In the genomic region with DNA sequence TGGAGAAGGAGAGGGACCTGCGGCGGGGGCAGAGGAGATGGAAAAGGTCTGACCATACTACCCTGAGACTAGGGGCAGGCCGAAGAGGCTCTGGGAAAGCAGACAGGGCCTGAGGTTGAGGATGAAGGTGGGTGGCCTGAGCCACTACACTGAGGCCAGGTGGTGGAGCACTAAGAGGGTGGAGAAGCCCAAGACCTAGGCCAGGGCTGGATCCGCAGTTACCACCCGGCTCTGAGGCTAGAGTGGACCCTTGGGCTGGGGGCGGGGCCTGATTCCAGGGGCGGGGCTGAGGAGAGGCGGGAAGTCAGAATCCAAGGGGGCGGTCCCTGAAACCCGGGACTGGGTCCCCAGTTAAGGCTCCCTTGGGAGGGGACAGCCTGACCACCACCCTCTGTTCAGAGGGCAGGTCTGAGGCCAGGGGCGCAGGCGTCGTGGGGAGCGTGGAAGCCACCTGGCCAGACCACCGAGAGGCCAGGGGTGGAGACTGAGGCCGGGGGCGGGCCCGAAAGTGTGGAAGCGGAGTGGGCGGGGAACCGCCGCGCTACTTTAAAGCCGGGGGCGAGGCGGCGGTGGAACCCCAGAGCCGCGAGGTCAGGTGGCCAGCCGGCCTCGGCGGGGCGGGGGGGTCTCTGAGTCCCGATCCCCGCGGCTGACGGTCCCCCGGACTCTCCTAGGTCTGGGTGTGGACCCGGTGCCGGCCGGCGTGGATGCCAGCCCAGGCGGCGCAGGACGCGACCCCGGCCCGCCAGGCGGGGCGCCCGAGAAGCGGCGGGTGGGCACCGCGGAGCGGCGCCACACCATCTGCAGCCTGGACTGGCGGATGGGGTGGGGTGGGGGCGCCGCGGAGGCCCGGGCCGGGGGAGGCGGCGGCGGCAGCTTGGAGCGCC, we compare ENCODE assay signal across 8 cellular contexts. TPM values are rescaled to one million over a fixed set of nuclear protein-coding genes. Genes with fewer than 3 reads are reported as not detected.
DNase-seq lines count a peak whose midpoint lies in the region; ATAC-seq and TF ChIP-seq lines count a peak whose summit lies in the region.

No MANE protein-coding gene starts in this region.

- no peaks in the 10 kb centered on the region for H3K9me3 Mint-ChIP-seq in T-helper 1 cell treated with Interleukin-12 subunit alpha and Interleukin-12 subunit beta and Interleukin-4 antibody, amounts not matched to agents 30 μg/mL and 1 μg/mL, for 36 hours

- H3K36me3 ChIP-seq in breast epithelium (no peaks in the 10 kb centered on the region), right lobe of liver (no peaks in the 10 kb centered on the region)

- H3K27ac ChIP-seq in breast epithelium (peak overlapping the region in 1 of 2 donors; percentile 43), right lobe of liver (no peak overlapping the region)

- WGBS in right lobe of liver (ENCODE audit: insufficient coverage, low coverage, low lambda C conversion rate, missing lambda C conversion rate): 3% methylated on average over 9 of the region's 67 CpGs

- H3K4me3 ChIP-seq in breast epithelium (peak overlapping the region; percentile 43 to 84 (median 61)), right lobe of liver (peak overlapping the region; percentile 38 to 51 (median 44))

- peaks cover 85% of the 10 kb centered on the region for H3K27me3 Mint-ChIP-seq in T-helper 1 cell treated with Interleukin-12 subunit alpha and Interleukin-12 subunit beta and Interleukin-4 antibody, amounts not matched to agents 30 μg/mL and 1 μg/mL, for 36 hours (ENCODE audit: low read depth)

- peak overlapping the region; percentile 77 for H3K4me3 Mint-ChIP-seq in T-helper 1 cell treated with Interleukin-12 subunit alpha and Interleukin-12 subunit beta and Interleukin-4 antibody, amounts not matched to agents 30 μg/mL and 1 μg/mL, for 36 hours

- H3K27me3 ChIP-seq in breast epithelium (peaks cover 0 to 32% of the 10 kb centered on the region in 2 donors), right lobe of liver (peaks cover 0 to 6% of the 10 kb centered on the region in 2 donors)

- no peak overlapping the region for H3K27ac Mint-ChIP-seq in T-helper 1 cell treated with Interleukin-12 subunit alpha and Interleukin-12 subunit beta and Interleukin-4 antibody, amounts not matched to agents 30 μg/mL and 1 μg/mL, for 36 hours

- H3K36me3 Mint-ChIP-seq in T-helper 1 cell treated with Interleukin-12 subunit alpha and Interleukin-12 subunit beta and Interleukin-4 antibody, amounts not matched to agents 30 μg/mL and 1 μg/mL, for 36 hours (ENCODE audit: low read depth): peaks cover 2% of the 10 kb centered on the region

- TF ChIP-seq CTCF in breast epithelium (IDR thresholded peaks at IDR 0.05): no peak
- TF ChIP-seq CTCF in right lobe of liver (IDR thresholded peaks at IDR 0.05): no peak

- H3K9me3 ChIP-seq in breast epithelium (no peaks in the 10 kb centered on the region), right lobe of liver (no peaks in the 10 kb centered on the region)

- intact Hi-C loops in breast epithelium (cut with DNase I; ENCODE audit: low total_unique reads) (no loop called here), right lobe of liver (cut with DNase I) (no loop called here)

- ATAC-seq in right lobe of liver: peak; percentile 80 to 86 (median 82)
- ATAC-seq in GM21529 (IDR thresholded peaks at IDR 0.05; ENCODE audit: unreplicated experiment): no peak
- ATAC-seq in HG03442 (IDR thresholded peaks at IDR 0.05; ENCODE audit: unreplicated experiment): no peak

- H3K4me1 Mint-ChIP-seq in T-helper 1 cell treated with Interleukin-12 subunit alpha and Interleukin-12 subunit beta and Interleukin-4 antibody, amounts not matched to agents 30 μg/mL and 1 μg/mL, for 36 hours (ENCODE audit: low read depth): peaks cover 15% of the 10 kb centered on the region

- TF ChIP-seq POLR2A in breast epithelium (IDR thresholded peaks at IDR 0.05) (no peak), right lobe of liver (IDR thresholded peaks at IDR 0.05) (no peak)

- DNase-seq in ELR (ENCODE audit: low read depth) (peak; percentile 30), NCI-H1092 treated with DMSO at 0.1 percent for 48 hours (lab: John Stamatoyannopoulos, UW) (peak; percentile 75), breast epithelium (ENCODE audit: low spot score in 2 of 2) (peak; percentile 53 to 82), right lobe of liver (peak; percentile 66 to 67 (median 67))
- peak; percentile 17 for DNase-seq in stimulated activated CD8-positive, alpha-beta memory T cell treated with anti-CD3 and anti-CD28 coated beads, Interleukin-12 subunit alpha, Interleukin-12 subunit beta, amount 100 ng/mL, for 1 hour (ENCODE audit: low read depth)

- H3K4me1 ChIP-seq in breast epithelium (no peaks in the 10 kb centered on the region), right lobe of liver (peaks cover 0 to 5% (median 0%) of the 10 kb centered on the region in 4 donors)

RNA-seq across cellular contexts. Expression of a gene that starts 8.3 kb away (rescaled TPM):
- 1 to 10 TPM; 2.8 to 9.2 (median 4.6) TPM for total RNA-seq in breast epithelium
- total RNA-seq in right lobe of liver: 1 to 10 TPM in 2 of 6 experiments, under 1 TPM in 4; 0.61 to 1.7 (median 0.89) TPM

RNA-seq across cellular contexts. Expression of a gene that starts 33.5 kb away (rescaled TPM):
- 10 to 100 TPM; 10.2 to 27.4 (median 16.0) TPM for total RNA-seq in breast epithelium
- 10 to 100 TPM in 1 of 6 experiments, 1 to 10 TPM in 5; 2.9 to 17.1 (median 5.6) TPM for total RNA-seq in right lobe of liver

RNA-seq across cellular contexts. Expression of a gene that starts 50.6 kb away (rescaled TPM):
- total RNA-seq in breast epithelium (not detected), right lobe of liver (not detected)

Comparison
In these comparisons a context has a peak if more than half of its experiments do, and no peak if none do; other contexts are left out.
1. DNase-seq: peak in every context shown above with its lines; median percentile 75 in NCI-H1092 treated with DMSO at 0.1 percent for 48 hours; 68 in breast epithelium; 67 in right lobe of liver; 30 in ELR; 17 in stimulated activated CD8-positive, alpha-beta memory T cell treated with anti-CD3 and anti-CD28 coated beads, Interleukin-12 subunit alpha, Interleukin-12 subunit beta, amount 100 ng/mL, for 1 hour.
2. ATAC-seq: peak in right lobe of liver (4 of 4); none in GM21529 (single experiment) and HG03442 (single experiment).